8 cellular contexts compared by ENCODE assay signal in genomic region chr6:31729979-31730630, GRCh38. TPM values are rescaled to one million over a fixed set of nuclear protein-coding genes. Genes with fewer than 3 reads are reported as not detected.
DNase-seq lines count a peak whose midpoint lies in the region; ATAC-seq lines count a peak whose summit lies in the region.

No MANE protein-coding gene starts in this region.

- no peaks in the 10 kb centered on the region for H3K27me3 ChIP-seq in BLaER1 treated with 17β-estradiol and CSF1 and Interleukin-3, amounts not matched to agents 10 nM and 100 nM

- peak overlapping the region; percentile 97 for H3K4me3 Mint-ChIP-seq in activated CD4-positive, alpha-beta T cell treated with anti-CD3 and anti-CD28 coated beads, Interleukin-2, amount 10 ng/mL, durations not matched to agents 24 days and 14 days
- peak overlapping the region; percentile 99 for H3K4me3 Mint-ChIP-seq in dendritic cell treated with granulocyte-macrophage colony-stimulating factor and Interleukin-4, amounts not matched to agents 40 ng/mL and 50 ng/mL, for 4 days

- H3K4me1 Mint-ChIP-seq in activated CD4-positive, alpha-beta T cell treated with anti-CD3 and anti-CD28 coated beads, Interleukin-2, amount 10 ng/mL, durations not matched to agents 24 days and 14 days, result peaks cover 64% of the 10 kb centered on the region
- H3K4me1 Mint-ChIP-seq in dendritic cell treated with granulocyte-macrophage colony-stimulating factor and Interleukin-4, amounts not matched to agents 40 ng/mL and 50 ng/mL, for 4 days (ENCODE audit: low read depth), result peaks cover 88% of the 10 kb centered on the region

- H3K4me3 ChIP-seq in BLaER1 treated with 17β-estradiol and CSF1 and Interleukin-3, amounts not matched to agents 10 nM and 100 nM, result peak overlapping the region; percentile 66 to 92 (median 86)

- peak overlapping the region; percentile 92 to 100 (median 98) for H3K4me2 ChIP-seq in BLaER1 treated with 17β-estradiol and CSF1 and Interleukin-3, amounts not matched to agents 10 nM and 100 nM

- no peaks in the 10 kb centered on the region for H3K27me3 Mint-ChIP-seq in activated CD4-positive, alpha-beta T cell treated with anti-CD3 and anti-CD28 coated beads, Interleukin-2, amount 10 ng/mL, durations not matched to agents 24 days and 14 days
- H3K27me3 Mint-ChIP-seq in dendritic cell treated with granulocyte-macrophage colony-stimulating factor and Interleukin-4, amounts not matched to agents 40 ng/mL and 50 ng/mL, for 4 days, result peaks cover under 1% of the 10 kb centered on the region

- DNase-seq in NCI-H2196 treated with DMSO at 0.1 percent for 48 hours (lab: John Stamatoyannopoulos, UW; ENCODE audit: unreplicated experiment), result peak; percentile 50
- DNase-seq in activated CD4-positive, alpha-beta T cell treated with anti-CD3 and anti-CD28 coated beads, Interleukin-2, amount 10 ng/mL, durations not matched to agents 24 days and 14 days, result peak; percentile 92
- peak; percentile 90 to 93 for DNase-seq in left colon
- DNase-seq in stimulated activated CD4-positive, alpha-beta T cell treated with anti-CD3 and anti-CD28 coated beads, Interleukin-1b, Interleukin-23, amount 100 ng/mL, for 48 hours, result peak; percentile 55

- peak overlapping the region; percentile 79 to 88 (median 84) for H3K27ac ChIP-seq in BLaER1 treated with 17β-estradiol and CSF1 and Interleukin-3, amounts not matched to agents 10 nM and 100 nM

- 0 out of 22 replicates have a peak, but pooled peaks cover 0 to 3% (median 0%) of the 10 kb centered on the region in 11 experiments for H3K9me3 ChIP-seq in BLaER1 treated with 17β-estradiol and CSF1 and Interleukin-3, amounts not matched to agents 10 nM and 100 nM (replicated peaks in 1 of 11)

- ATAC-seq in GM21786 (IDR thresholded peaks at IDR 0.05; ENCODE audit: unreplicated experiment) (peak; percentile 40), left colon (peak; percentile 64), HG02884 (IDR thresholded peaks at IDR 0.05; ENCODE audit: unreplicated experiment) (no peak)

- no peaks in the 10 kb centered on the region for H3K9me3 Mint-ChIP-seq in activated CD4-positive, alpha-beta T cell treated with anti-CD3 and anti-CD28 coated beads, Interleukin-2, amount 10 ng/mL, durations not matched to agents 24 days and 14 days
- no peaks in the 10 kb centered on the region for H3K9me3 Mint-ChIP-seq in dendritic cell treated with granulocyte-macrophage colony-stimulating factor and Interleukin-4, amounts not matched to agents 40 ng/mL and 50 ng/mL, for 4 days

- intact Hi-C loops in activated CD4-positive, alpha-beta T cell treated with anti-CD3 and anti-CD28 coated beads, Interleukin-2, amount 10 ng/mL, durations not matched to agents 24 days and 14 days (cut with micrococcal nuclease), result loop anchor here (1.0 to 10.0 kb wide), 5 partner anchors 8 to 1585 kb away; partner anchors contain the start of genes HSD17B8, RING1, RXRB and SLC39A7
- intact Hi-C loops in dendritic cell treated with granulocyte-macrophage colony-stimulating factor and Interleukin-4, amounts not matched to agents 40 ng/mL and 50 ng/mL, for 4 days (cut with micrococcal nuclease), result loop anchor here (1.0 to 5.0 kb wide), 3 partner anchors 27 to 102 kb away; partner anchors contain the start of gene ABHD16A
- intact Hi-C loops in left colon (cut with DNase I, micrococcal nuclease), result no loop called here

- peaks cover 79 to 89% (median 86%) of the 10 kb centered on the region in 10 experiments for H3K4me1 ChIP-seq in BLaER1 treated with 17β-estradiol and CSF1 and Interleukin-3, amounts not matched to agents 10 nM and 100 nM

- H3K9ac ChIP-seq in BLaER1 treated with 17β-estradiol and CSF1 and Interleukin-3, amounts not matched to agents 10 nM and 100 nM, result peak overlapping the region; percentile 76 to 91 (median 84)

- peak overlapping the region; percentile 58 for H3K27ac Mint-ChIP-seq in activated CD4-positive, alpha-beta T cell treated with anti-CD3 and anti-CD28 coated beads, Interleukin-2, amount 10 ng/mL, durations not matched to agents 24 days and 14 days
- H3K27ac Mint-ChIP-seq in dendritic cell treated with granulocyte-macrophage colony-stimulating factor and Interleukin-4, amounts not matched to agents 40 ng/mL and 50 ng/mL, for 4 days, result peak overlapping the region; percentile 99

- peaks cover 54% of the 10 kb centered on the region for H3K36me3 Mint-ChIP-seq in activated CD4-positive, alpha-beta T cell treated with anti-CD3 and anti-CD28 coated beads, Interleukin-2, amount 10 ng/mL, durations not matched to agents 24 days and 14 days (ENCODE audit: low read depth)
- peaks cover 100% of the 10 kb centered on the region for H3K36me3 Mint-ChIP-seq in dendritic cell treated with granulocyte-macrophage colony-stimulating factor and Interleukin-4, amounts not matched to agents 40 ng/mL and 50 ng/mL, for 4 days (ENCODE audit: low read depth)

- H4K20me1 ChIP-seq in BLaER1 treated with 17β-estradiol and CSF1 and Interleukin-3, amounts not matched to agents 10 nM and 100 nM, result peaks cover 26 to 51% (median 44%) of the 10 kb centered on the region in 11 experiments

- H3K36me3 ChIP-seq in BLaER1 treated with 17β-estradiol and CSF1 and Interleukin-3, amounts not matched to agents 10 nM and 100 nM, result peaks cover 44 to 69% (median 61%) of the 10 kb centered on the region in 11 experiments

RNA-seq across cellular contexts. Expression of gene DDAH2, which starts 1.0 kb away (rescaled TPM):
- total RNA-seq in activated CD4-positive, alpha-beta T cell treated with anti-CD3 and anti-CD28 coated beads, Interleukin-2, amount 10 ng/mL, durations not matched to agents 24 days and 14 days, result 4.8 and 5.6 TPM in 2 replicates
- 100 to 1,000 TPM in 1 of 2 donors, 10 to 100 TPM in 1; 84.2 to 139 TPM for total RNA-seq in left colon

RNA-seq across cellular contexts. Expression of gene CLIC1, which starts 6.2 kb away (rescaled TPM):
- total RNA-seq in activated CD4-positive, alpha-beta T cell treated with anti-CD3 and anti-CD28 coated beads, Interleukin-2, amount 10 ng/mL, durations not matched to agents 24 days and 14 days, result 385 TPM in 2 replicates
- total RNA-seq in left colon, result 100 to 1,000 TPM; 502 to 513 TPM

RNA-seq across cellular contexts. Expression of gene MPIG6B, which starts 6.9 kb away (rescaled TPM):
- total RNA-seq in activated CD4-positive, alpha-beta T cell treated with anti-CD3 and anti-CD28 coated beads, Interleukin-2, amount 10 ng/mL, durations not matched to agents 24 days and 14 days, result not detected in 2 replicates
- total RNA-seq in left colon, result under 1 TPM in 1 of 2 donors, not detected in 1; 0.20 TPM

RNA-seq across cellular contexts. Expression of gene LY6G6C, which starts 8.6 kb away (rescaled TPM):
- not detected in 2 replicates for total RNA-seq in activated CD4-positive, alpha-beta T cell treated with anti-CD3 and anti-CD28 coated beads, Interleukin-2, amount 10 ng/mL, durations not matched to agents 24 days and 14 days
- not detected for total RNA-seq in left colon

RNA-seq across cellular contexts. Expression of gene MSH5, which starts 9.7 kb away (rescaled TPM):
- 87.8 and 99.6 TPM in 2 replicates for total RNA-seq in activated CD4-positive, alpha-beta T cell treated with anti-CD3 and anti-CD28 coated beads, Interleukin-2, amount 10 ng/mL, durations not matched to agents 24 days and 14 days
- 10 to 100 TPM; 18.7 to 26.9 TPM for total RNA-seq in left colon

Comparison
In these comparisons a context has a peak if more than half of its experiments do, and no peak if none do; other contexts are left out.
1. RNA of gene DDAH2, which starts 1.0 kb away (total RNA-seq): 84.2 to 139 TPM in left colon; 4.8 to 5.6 TPM in activated CD4-positive, alpha-beta T cell treated with anti-CD3 and anti-CD28 coated beads, Interleukin-2, amount 10 ng/mL, durations not matched to agents 24 days and 14 days; every median in the first group is over 10 times any median in the second.
2. intact Hi-C loops: an anchor here in activated CD4-positive, alpha-beta T cell treated with anti-CD3 and anti-CD28 coated beads, Interleukin-2, amount 10 ng/mL, durations not matched to agents 24 days and 14 days (1.0 to 10.0 kb wide) and dendritic cell treated with granulocyte-macrophage colony-stimulating factor and Interleukin-4, amounts not matched to agents 40 ng/mL and 50 ng/mL, for 4 days (1.0 to 5.0 kb wide); none called in left colon.
3. Peak in every context shown above with its lines, with median percentiles within 50 percentile points of each other: DNase-seq.